Comparison of ENCODE assay signal across 17 cellular contexts in genomic region chr1:50421366-50421748, GRCh38. TPM values are rescaled to one million over a fixed set of nuclear protein-coding genes. Genes with fewer than 3 reads are reported as not detected.
DNase-seq lines count a peak whose midpoint lies in the region; ATAC-seq and TF ChIP-seq lines count a peak whose summit lies in the region.
"Had no signal": no experiment of that assay in that cellular context is flagged by ENCODE, and none has a peak within 500 bp of the region (broad histone marks: within the 10 kb centered on the region; RNA-seq: fewer than 3 reads in every experiment).

No MANE protein-coding gene starts in this region.

- peak overlapping the region; percentile 18 for H3K4me3 ChIP-seq in ectodermal cell (ENCODE audit: insufficient read depth, low read depth, low read length)
- peak overlapping the region; percentile 67 for H3K4me3 ChIP-seq in neural cell (ENCODE audit: low read length)
- H3K4me3 ChIP-seq in spleen: peak overlapping the region in 3 of 8 donors; percentile 10 to 54 (median 17)
- H3K4me3 ChIP-seq: GM23248 had no signal

- no peak overlapping the region for H3K9ac ChIP-seq in H9 (ENCODE audit: extremely low read depth, insufficient read length, low read length)
- peak overlapping the region; percentile 29 for H3K9ac ChIP-seq in neural cell (ENCODE audit: low read length)
- H3K9ac ChIP-seq: GM23248 had no signal

- no peaks in the 10 kb centered on the region for H3K9me3 ChIP-seq in H9 (ENCODE audit: control insufficient read depth, low read depth, low read length)
- no peaks in the 10 kb centered on the region for H3K9me3 ChIP-seq in ectodermal cell (ENCODE audit: control insufficient read depth, low read length)
- H3K9me3 ChIP-seq in neural cell (ENCODE audit: low read length): no peaks in the 10 kb centered on the region
- H3K9me3 ChIP-seq in spleen: peaks cover 0 to 3% (median 0%) of the 10 kb centered on the region in 8 donors

- H2BK120ac ChIP-seq in H9 (ENCODE audit: low read depth, low read length, poor library complexity, severe bottlenecking): no peak overlapping the region

- peaks cover 86% of the 10 kb centered on the region for H3K27me3 Mint-ChIP-seq in T-helper 1 cell treated with Interleukin-12 subunit alpha and Interleukin-12 subunit beta and Interleukin-4 antibody, amounts not matched to agents 30 μg/mL and 1 μg/mL, for 36 hours (ENCODE audit: low read depth)
- peaks cover 98% of the 10 kb centered on the region for H3K27me3 Mint-ChIP-seq in H9 (ENCODE audit: low read depth)

- no peaks in the 10 kb centered on the region for H3K79me1 ChIP-seq in H9 (ENCODE audit: insufficient read depth, low read depth, low read length, poor library complexity, severe bottlenecking)

- no peak overlapping the region for H2AFZ ChIP-seq in H9 (ENCODE audit: low read length)
- H2AFZ ChIP-seq in neural cell (ENCODE audit: low read depth, low read length): no peak overlapping the region
- H2AFZ ChIP-seq: GM23248 had no signal

- no peak overlapping the region for H4K91ac ChIP-seq in H9 (ENCODE audit: insufficient read length, low read depth, low read length)

- H3K18ac ChIP-seq in H9 (ENCODE audit: insufficient read length, low read depth, low read length): no peak overlapping the region

- no peak overlapping the region for H3K14ac ChIP-seq in H9 (ENCODE audit: insufficient read depth, low read length)

- H3K9me2 ChIP-seq in neural cell (ENCODE audit: insufficient read depth, low read length): no peaks in the 10 kb centered on the region

- no peak overlapping the region for H4K8ac ChIP-seq in H9 (replicated peaks; ENCODE audit: insufficient read length, low read depth, low read length)

- no peak for TF ChIP-seq RAD21 in neural cell (conservative IDR thresholded peaks at IDR 0.05)

- H3K36me3 ChIP-seq in ectodermal cell (ENCODE audit: control insufficient read depth, insufficient read depth, low read length): no peaks in the 10 kb centered on the region
- H3K36me3 ChIP-seq in neural cell (ENCODE audit: insufficient read depth, low read length): no peaks in the 10 kb centered on the region
- H3K36me3 ChIP-seq in spleen: no peaks in the 10 kb centered on the region

- H3K4me3 Mint-ChIP-seq in T-helper 1 cell treated with Interleukin-12 subunit alpha and Interleukin-12 subunit beta and Interleukin-4 antibody, amounts not matched to agents 30 μg/mL and 1 μg/mL, for 36 hours: no peak overlapping the region
- H3K4me3 Mint-ChIP-seq in H9: peak overlapping the region; percentile 32 to 84

- TF ChIP-seq EP300 in neural cell (conservative IDR thresholded peaks at IDR 0.05; ENCODE audit: poor library complexity, severe bottlenecking): no peak

- H3K27ac ChIP-seq in H9 (ENCODE audit: insufficient read length, low read depth, low read length) (no peak overlapping the region), ectodermal cell (ENCODE audit: insufficient read depth, low read depth, low read length, poor library complexity, severe bottlenecking) (no peak overlapping the region), neural cell (ENCODE audit: low read length) (no peak overlapping the region), spleen (no peak overlapping the region)
- H3K27ac ChIP-seq: GM23248 had no signal

- H4K20me1 ChIP-seq in H9 (ENCODE audit: control insufficient read depth, insufficient read depth, insufficient read length): no peaks in the 10 kb centered on the region
- H4K20me1 ChIP-seq in neural cell (ENCODE audit: insufficient read depth): no peaks in the 10 kb centered on the region

- DNase-seq in T-helper 1 cell: no peak
- peak; percentile 51 for DNase-seq in H9
- no peak for DNase-seq in spleen
- DNase-seq in stimulated activated naive CD4-positive, alpha-beta T cell (lab: John Stamatoyannopoulos, UW): no peak
- DNase-seq: 8988T; effector memory CD8-positive, alpha-beta T cell; GM23248; Kasumi-1; left cardiac atrium; NCI-H187 treated with DMSO at 0.1 percent for 48 hours; occipital lobe; Right ventricle myocardium superior had no signal

- peaks cover 7% of the 10 kb centered on the region for H3K9me3 Mint-ChIP-seq in T-helper 1 cell treated with Interleukin-12 subunit alpha and Interleukin-12 subunit beta and Interleukin-4 antibody, amounts not matched to agents 30 μg/mL and 1 μg/mL, for 36 hours
- peaks cover 4 to 16% of the 10 kb centered on the region in 2 experiments for H3K9me3 Mint-ChIP-seq in H9
- H3K9me3 Mint-ChIP-seq: effector memory CD8-positive, alpha-beta T cell had no signal

- no peak overlapping the region for H2BK5ac ChIP-seq in H9 (ENCODE audit: insufficient read length, low read length)

- no peak overlapping the region for H2BK20ac ChIP-seq in H9 (ENCODE audit: low read depth, low read length, poor library complexity, severe bottlenecking)

- H2AK5ac ChIP-seq in H9 (ENCODE audit: insufficient read length, low read length): no peak overlapping the region

- intact Hi-C loops in spleen (cut with DNase I; ENCODE audit: low total_unique reads): no loop called here

- no peak for ATAC-seq in HG02759 (IDR thresholded peaks at IDR 0.05; ENCODE audit: unreplicated experiment)
- ATAC-seq: left cardiac atrium had no signal

- H3K36me3 Mint-ChIP-seq in T-helper 1 cell treated with Interleukin-12 subunit alpha and Interleukin-12 subunit beta and Interleukin-4 antibody, amounts not matched to agents 30 μg/mL and 1 μg/mL, for 36 hours (ENCODE audit: low read depth): peaks cover 16% of the 10 kb centered on the region
- H3K36me3 Mint-ChIP-seq in H9 (ENCODE audit: insufficient read depth in 1 of 3, low read depth in 3 of 3): peaks cover 0 to 4% (median 2%) of the 10 kb centered on the region in 3 experiments; a peak in 3 of 7 replicates

- no peak overlapping the region for H3K56ac ChIP-seq in H9 (ENCODE audit: insufficient read length, low read depth, low read length)

- H3K4ac ChIP-seq in H9 (ENCODE audit: low read depth, low read length): no peak overlapping the region

- no peaks in the 10 kb centered on the region for H3K4me1 ChIP-seq in H9 (ENCODE audit: insufficient read depth, low read length)
- H3K4me1 ChIP-seq in ectodermal cell (ENCODE audit: control insufficient read depth, insufficient read depth, low read length): peaks cover 17% of the 10 kb centered on the region
- peaks cover 34 to 97% (median 82%) of the 10 kb centered on the region in 6 donors for H3K4me1 ChIP-seq in spleen

- no CpG with 5 or more reads among the region's 38 CpGs for WGBS in H9 (ENCODE audit: extremely low coverage, insufficient read length, low lambda C conversion rate)
- WGBS in ectodermal cell, 2 experiments: 1% methylated on average over 38 of the region's 38 CpGs
- WGBS in spleen, 5 donors: 4 to 18% (median 8%) methylated on average over 12 to 38 of the region's 38 CpGs

- H3K27ac Mint-ChIP-seq in T-helper 1 cell treated with Interleukin-12 subunit alpha and Interleukin-12 subunit beta and Interleukin-4 antibody, amounts not matched to agents 30 μg/mL and 1 μg/mL, for 36 hours: peak overlapping the region; percentile 82
- no peak overlapping the region for H3K27ac Mint-ChIP-seq in H9
- H3K27ac Mint-ChIP-seq: effector memory CD8-positive, alpha-beta T cell had no signal

- peaks cover 17% of the 10 kb centered on the region for H3K23me2 ChIP-seq in H9 (ENCODE audit: insufficient read length, low read depth, low read length, poor library complexity, severe bottlenecking)

- peaks cover 33% of the 10 kb centered on the region for H3K4me1 Mint-ChIP-seq in T-helper 1 cell treated with Interleukin-12 subunit alpha and Interleukin-12 subunit beta and Interleukin-4 antibody, amounts not matched to agents 30 μg/mL and 1 μg/mL, for 36 hours (ENCODE audit: low read depth)
- peaks cover 34 to 64% of the 10 kb centered on the region in 2 experiments for H3K4me1 Mint-ChIP-seq in H9

- H3K27me3 ChIP-seq in H9 (ENCODE audit: insufficient read depth, low read length) (peaks cover 98% of the 10 kb centered on the region), ectodermal cell (ENCODE audit: control insufficient read depth, insufficient read depth, low read length, poor library complexity, severe bottlenecking) (peaks cover 100% of the 10 kb centered on the region), neural cell (ENCODE audit: insufficient read depth, low read depth, low read length) (peaks cover 98% of the 10 kb centered on the region), spleen (replicated peaks in 1 of 7) (peaks cover 23 to 100% (median 100%) of the 10 kb centered on the region in 7 donors)

- H3K79me2 ChIP-seq in H9 (ENCODE audit: insufficient read depth, low read length): no peaks in the 10 kb centered on the region
- H3K79me2 ChIP-seq in neural cell (replicated peaks; ENCODE audit: insufficient read depth, low read length): no peaks in the 10 kb centered on the region

- no peak overlapping the region for H2BK15ac ChIP-seq in H9 (ENCODE audit: low read depth, low read length)

- TF ChIP-seq CTCF in H9 (conservative IDR thresholded peaks at IDR 0.05) (no peak), neural cell (IDR thresholded peaks at IDR 0.05; ENCODE audit: poor library complexity, severe bottlenecking) (peak; percentile 14), spleen (IDR thresholded peaks at IDR 0.05 in 8 of 11, conservative IDR thresholded peaks at IDR 0.05 in 3 of 11) (no peak)

- H3K4me2 ChIP-seq in H9 (ENCODE audit: insufficient read depth, insufficient read length, low read length) (peak overlapping the region; percentile 23), neural cell (ENCODE audit: low read length) (no peak overlapping the region)

- no peaks in the 10 kb centered on the region for H3F3A ChIP-seq in neural cell (ENCODE audit: insufficient read depth, low read length, poor library complexity, severe bottlenecking)

- TF ChIP-seq POLR2A in spleen (IDR thresholded peaks at IDR 0.05): no peak

- H2BK12ac ChIP-seq in H9 (ENCODE audit: insufficient read length, low read depth, low read length): no peak overlapping the region

- H4K5ac ChIP-seq in H9 (ENCODE audit: insufficient read length, low read depth, low read length): no peak overlapping the region

- no peak overlapping the region for H3T11ph ChIP-seq in H9 (ENCODE audit: low read length)

- H3K23ac ChIP-seq in H9 (ENCODE audit: insufficient read length, low read depth, low read length): no peak overlapping the region

TF ChIP-seq in neural cell, 6 proteins besides CTCF, POLR2A, EP300 and RAD21 (continues in another document):
- no peak for TF ChIP-seq EZH2 (IDR thresholded peaks at IDR 0.05; ENCODE audit: borderline replicate concordance, insufficient read depth, low read length, poor library complexity, severe bottlenecking)

RNA-seq across cellular contexts. Expression of gene DMRTA2, which starts 1.9 kb away (rescaled TPM):
- total RNA-seq in H9 (2021) (0.07 and 0.11 TPM in 2 replicates), spleen (under 1 TPM in 1 of 7 donors, not detected in 6; 0.14 TPM)
- polyA plus RNA-seq in ectodermal cell (2013, experiment 1 of 4): not detected
- 0.11 TPM for polyA plus RNA-seq in ectodermal cell (2013, experiment 2 of 4)
- polyA plus RNA-seq in ectodermal cell (2013, experiment 3 of 4): 0.11 TPM
- polyA plus RNA-seq in ectodermal cell (2013, experiment 4 of 4): 0.12 TPM
- polyA plus RNA-seq in neural cell (0.22 and 0.36 TPM in 2 replicates), spleen (under 1 TPM; 0.03 to 0.15 (median 0.04) TPM)
- polyA minus RNA-seq in neural cell: 0.35 TPM in 1 of 2 replicates, not detected in the other
- total RNA-seq: G401, GM23248, left cardiac atrium, Right ventricle myocardium superior had no signal
- polyA plus RNA-seq: GM23248 had no signal
